ENCODE assay signal across 26 cellular contexts in the genomic region with DNA sequence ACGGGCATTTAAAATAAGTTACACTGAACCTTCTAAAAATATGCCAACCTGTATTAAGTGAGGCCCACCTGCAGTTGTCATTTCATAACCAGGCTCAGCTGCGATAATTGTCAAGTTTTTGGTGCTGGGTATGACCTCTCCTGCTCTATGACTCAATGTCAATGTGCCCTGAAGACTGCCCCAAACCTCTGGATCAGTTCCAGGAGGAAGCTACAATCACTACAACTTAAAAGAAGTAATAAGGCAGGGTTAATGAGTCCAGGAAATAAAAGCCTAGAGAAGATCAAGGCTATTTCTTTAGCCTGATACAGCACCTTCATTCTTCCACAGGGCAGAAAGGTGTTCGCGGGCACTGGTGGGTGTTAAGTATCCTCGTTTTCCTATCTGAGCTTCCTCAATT.
"Had no signal": no experiment of that assay in that cellular context is flagged by ENCODE, and none has a peak within 500 bp of the region (broad histone marks: within the 10 kb centered on the region; RNA-seq: fewer than 3 reads in every experiment).

No MANE protein-coding gene starts in this region.

- H3K27me3 Mint-ChIP-seq: activated CD8-positive, alpha-beta memory T cell treated with anti-CD3 and anti-CD28 coated beads, Interleukin-2, amount 10 ng/mL, durations not matched to agents 7 days and 5 days; activated naive CD8-positive, alpha-beta T cell treated with anti-CD3 and anti-CD28 coated beads, Interleukin-2, amount 10 ng/mL, durations not matched to agents 7 days and 5 days; activated T-helper 17 cell treated with anti-CD3 and anti-CD28 coated beads, Interleukin-2, amount 50 U/mL, for 72 hours had no signal

- H3K27ac Mint-ChIP-seq: activated CD8-positive, alpha-beta memory T cell treated with anti-CD3 and anti-CD28 coated beads, Interleukin-2, amount 10 ng/mL, durations not matched to agents 7 days and 5 days; activated naive CD4-positive, alpha-beta T cell treated with anti-CD3 and anti-CD28 coated beads for 36 hours; activated naive CD8-positive, alpha-beta T cell treated with anti-CD3 and anti-CD28 coated beads, Interleukin-2, amount 10 ng/mL, durations not matched to agents 7 days and 5 days had no signal

- H3K4me3 Mint-ChIP-seq: activated CD8-positive, alpha-beta memory T cell treated with anti-CD3 and anti-CD28 coated beads, Interleukin-2, amount 10 ng/mL, durations not matched to agents 7 days and 5 days; activated naive CD4-positive, alpha-beta T cell treated with anti-CD3 and anti-CD28 coated beads for 36 hours; activated naive CD8-positive, alpha-beta T cell treated with anti-CD3 and anti-CD28 coated beads, Interleukin-2, amount 10 ng/mL, durations not matched to agents 7 days and 5 days; activated T-helper 17 cell treated with anti-CD3 and anti-CD28 coated beads, Interleukin-2, amount 50 U/mL, for 72 hours had no signal

- H3K9me3 Mint-ChIP-seq: activated naive CD4-positive, alpha-beta T cell treated with anti-CD3 and anti-CD28 coated beads for 36 hours; activated naive CD8-positive, alpha-beta T cell treated with anti-CD3 and anti-CD28 coated beads, Interleukin-2, amount 10 ng/mL, durations not matched to agents 7 days and 5 days; activated T-helper 17 cell treated with anti-CD3 and anti-CD28 coated beads, Interleukin-2, amount 50 U/mL, for 72 hours had no signal

- H3K4me3 ChIP-seq: adrenal gland had no signal

- ATAC-seq: activated CD8-positive, alpha-beta memory T cell treated with anti-CD3 and anti-CD28 coated beads, Interleukin-2, amount 10 ng/mL, durations not matched to agents 7 days and 5 days; activated T-helper 17 cell treated with anti-CD3 and anti-CD28 coated beads, Interleukin-2, amount 50 U/mL, for 72 hours; Panc1; Right ventricle myocardium inferior had no signal

- DNase-seq: activated CD4-positive, alpha-beta T cell treated with anti-CD3 and anti-CD28 coated beads for 48 hours; activated CD4-positive, alpha-beta T cell treated with anti-CD3 and anti-CD28 coated beads, Interleukin-2, amount 50 U/mL, for 48 hours; activated CD4-positive, CD25-positive, alpha-beta regulatory T cell treated with anti-CD3 and anti-CD28 coated beads, Interleukin-2, amount 50 U/mL, for 72 hours; activated CD8-positive, alpha-beta memory T cell treated with anti-CD3 and anti-CD28 coated beads, Interleukin-2, amount 10 ng/mL, durations not matched to agents 7 days and 5 days; activated gamma-delta T cell; activated naive CD4-positive, alpha-beta T cell treated with anti-CD3 and anti-CD28 coated beads for 36 hours; activated naive CD8-positive, alpha-beta T cell treated with anti-CD3 and anti-CD28 coated beads, Interleukin-2, amount 10 ng/mL, durations not matched to agents 7 days and 5 days; activated T-cell treated with anti-CD3 and anti-CD28 coated beads, Interleukin-2, amount 50 U/mL, for 48 hours; adrenal gland; anterior cingulate cortex; IMR-90; KG1; NCI-H1092; NCI-H1417; NCI-H1930; NCI-H2107; NCI-H2171 treated with DMSO at 0.1 percent for 48 hours; NCI-H510A treated with DMSO at 0.1 percent for 48 hours; NCI-H69; NK-92 treated with Interleukin-12 subunit alpha and Interleukin-12 subunit beta, amount 100 ng/mL, for 24 hours; OCI-M1; RPMI8226; SK-N-SH had no signal
